Comparison of ENCODE assay signal across 24 cellular contexts in the genomic region with DNA sequence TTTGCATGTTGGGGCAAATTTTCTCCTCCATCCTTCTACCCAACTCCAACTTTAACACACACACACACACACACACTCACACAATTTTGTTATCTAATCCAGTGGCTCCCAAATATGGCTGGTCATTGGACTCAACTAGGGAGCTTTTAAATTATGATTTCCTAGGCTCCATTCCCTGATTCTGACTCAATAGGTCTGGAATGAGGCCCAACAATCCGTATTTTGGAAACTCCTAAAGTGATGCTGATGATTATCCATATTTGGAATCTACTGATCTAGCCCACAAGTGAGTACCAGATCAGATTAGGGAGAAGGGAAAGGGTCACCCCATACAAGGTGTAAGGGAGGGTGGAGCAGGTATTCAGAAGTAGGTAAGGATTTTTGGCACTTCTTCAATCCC.
DNase-seq lines count a peak whose midpoint lies in the region; ATAC-seq and TF ChIP-seq lines count a peak whose summit lies in the region.
"Had no signal": no experiment of that assay in that cellular context is flagged by ENCODE, and none has a peak within 500 bp of the region (broad histone marks: within the 10 kb centered on the region; RNA-seq: fewer than 3 reads in every experiment).

No MANE protein-coding gene starts in this region.

- intact Hi-C loops in PC-3 (cut with micrococcal nuclease) (no loop called here), aorta (cut with DNase I) (loop anchor here in 1 of 2 donors (10.0 kb wide), 1 partner anchor 305 kb away; the partner anchor contains the start of gene TLE1)

- no peak overlapping the region for H2AFZ ChIP-seq in PC-3 (ENCODE audit: low read length)
- H2AFZ ChIP-seq: GM23338 had no signal

- no peaks in the 10 kb centered on the region for H3K79me2 ChIP-seq in PC-3 (ENCODE audit: low read length)

- H3K9me3 ChIP-seq in PC-3 (ENCODE audit: low read length) (no peaks in the 10 kb centered on the region), aorta (ENCODE audit: control insufficient read depth, low read length) (no peaks in the 10 kb centered on the region)
- H3K9me3 ChIP-seq: HAP-1, Peyer's patch had no signal

- CTCF ChIA-PET in PC-3 (lab: Charles Lee), result no interaction called here

- H3K4me3 ChIP-seq in PC-3 (ENCODE audit: low read length), result no peak overlapping the region
- H3K4me3 ChIP-seq in aorta (ENCODE audit: low read length in 2 of 2), result no peak overlapping the region
- H3K4me3 ChIP-seq: GM23338, HAP-1, Peyer's patch had no signal

- H3K9me2 ChIP-seq in PC-3 (replicated peaks; ENCODE audit: low read length), result no peaks in the 10 kb centered on the region

- H3K4me1 ChIP-seq in PC-3 (ENCODE audit: insufficient read depth, low read length) (no peaks in the 10 kb centered on the region; the same call in 1 of the 2 replicates), aorta (ENCODE audit: control insufficient read depth in 1 of 2, insufficient read depth in 2 of 2, low read length in 2 of 2) (peaks cover 3 to 10% of the 10 kb centered on the region in 2 donors)
- H3K4me1 ChIP-seq: HAP-1, Peyer's patch had no signal

- H3K36me3 ChIP-seq in PC-3 (ENCODE audit: low read depth, low read length) (no peaks in the 10 kb centered on the region), aorta (ENCODE audit: control insufficient read depth in 1 of 2, insufficient read depth in 2 of 2, low read length in 1 of 2) (no peaks in the 10 kb centered on the region)
- H3K36me3 ChIP-seq: HAP-1, Peyer's patch had no signal

- H3K27ac ChIP-seq in PC-3 (ENCODE audit: low read length), result no peak overlapping the region
- no peak overlapping the region for H3K27ac ChIP-seq in aorta (ENCODE audit: low read depth in 1 of 2, low read length in 2 of 2)
- H3K27ac ChIP-seq: Peyer's patch had no signal

- no peaks in the 10 kb centered on the region for H3K27me3 ChIP-seq in PC-3 (ENCODE audit: low read length)
- no peaks in the 10 kb centered on the region for H3K27me3 ChIP-seq in aorta (ENCODE audit: control insufficient read depth in 1 of 2, insufficient read depth in 2 of 2, low read length in 1 of 2)
- H3K27me3 ChIP-seq: Peyer's patch had no signal

- WGBS in aorta, 2 donors, result 0 to 5% methylated on average over 1 of the region's 1 CpG

- BruUV-seq in PC-3 (replicated peaks; lab: Mats Ljungman, UMichigan), result no TSS peak

- no peaks in the 10 kb centered on the region for H4K20me1 ChIP-seq in PC-3 (ENCODE audit: low read length)

- POLR2A ChIA-PET in PC-3 (lab: Charles Lee; ENCODE audit: unreplicated experiment), result no interaction called here

- H3F3A ChIP-seq in PC-3 (ENCODE audit: low read length, unreplicated experiment), result no peaks in the 10 kb centered on the region

- ATAC-seq in PC-3 (no peak), aorta (ENCODE audit: low FRiP score) (peak; percentile 76), HG02981 (IDR thresholded peaks at IDR 0.05; ENCODE audit: unreplicated experiment) (no peak), HG03025 (IDR thresholded peaks at IDR 0.05; ENCODE audit: low FRiP score, unreplicated experiment) (no peak), GM18520 (IDR thresholded peaks at IDR 0.05; ENCODE audit: unreplicated experiment) (no peak)
- ATAC-seq: CD8-positive, alpha-beta T cell; GM23338; SK-N-SH treated with all-trans-retinoic acid at 6 μM for 48 hours; T-cell had no signal

- peak; percentile 20 for DNase-seq in GM03348 (ENCODE audit: low spot score)
- DNase-seq in PC-3, result peak; percentile 48
- peak; percentile 16 for DNase-seq in hepatic stellate cell (ENCODE audit: low spot score)
- no peak for DNase-seq in aorta
- DNase-seq in NCI-H524 treated with DMSO at 0.1 percent for 48 hours (lab: John Stamatoyannopoulos, UW), result no peak
- DNase-seq: AML-193; C1 segment of cervical spinal cord; CD8-positive, alpha-beta T cell; DMS153; KG1; NCI-H1092; NCI-H1436; NCI-H187 treated with DMSO at 0.1 percent for 48 hours; NCI-H2107; NCI-H748 treated with DMSO at 0.1 percent for 48 hours; NK-92 treated with Interleukin-12 subunit alpha and Interleukin-12 subunit beta, amount 100 ng/mL, for 24 hours; Peyer's patch; T-cell had no signal

- TF ChIP-seq CTCF in PC-3 (conservative IDR thresholded peaks at IDR 0.05; ENCODE audit: low read depth, low read length), result no peak

- H3K9ac ChIP-seq in PC-3 (ENCODE audit: low read length), result no peak overlapping the region

- no peak overlapping the region for H3K4me2 ChIP-seq in PC-3 (ENCODE audit: low read length)
- H3K4me2 ChIP-seq: GM23338 had no signal

Comparison
In these comparisons a context has a peak if more than half of its experiments do, and no peak if none do; other contexts are left out.
1. DNase-seq: peak in GM03348 (single experiment), PC-3 (single experiment) and hepatic stellate cell (single experiment); none in aorta (0 of 2) and NCI-H524 treated with DMSO at 0.1 percent for 48 hours (single experiment).